In the genomic region with DNA sequence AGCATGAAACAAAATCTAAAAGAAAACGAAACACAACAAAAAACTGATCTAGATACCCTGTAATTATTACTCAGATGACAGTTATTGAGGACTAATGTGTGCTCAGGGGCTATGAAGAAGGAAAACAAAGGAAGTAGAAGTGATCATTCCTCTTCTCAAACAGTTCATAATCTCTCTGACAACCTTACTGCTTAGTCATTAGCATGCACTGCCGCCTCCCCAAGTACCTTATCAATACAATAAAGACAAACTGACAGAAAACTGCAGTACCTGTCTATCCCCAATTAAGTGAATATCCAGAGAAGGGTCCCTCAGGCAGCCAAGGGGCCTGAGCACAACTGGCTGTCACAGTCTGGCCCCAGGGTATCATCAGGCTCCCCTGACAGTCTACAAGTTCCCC, we compare ENCODE assay signal across 1 cellular context.
TF ChIP-seq lines count a peak whose summit lies in the region.

No MANE protein-coding gene starts in this region.

TF ChIP-seq in K562, 482 proteins besides CTCF, POLR2A, EP300 and RAD21:
- TF ChIP-seq DACH1 (IDR thresholded peaks at IDR 0.05; ENCODE audit: partially characterized antibody) (peak; percentile 40), NFE2 (IDR thresholded peaks at IDR 0.05; ENCODE audit: low read depth) (peak; percentile 51; the same call in 1 of the 2 replicates), CBFA2T3 (IDR thresholded peaks at IDR 0.05) (peak; percentile 57), MCM2 (IDR thresholded peaks at IDR 0.05; ENCODE audit: low read depth) (no peak), DPF2 (IDR thresholded peaks at IDR 0.05) (peak; percentile 42; the same call in 1 of the 2 replicates), HDGF (IDR thresholded peaks at IDR 0.05) (no peak), MAFG (tag; conservative IDR thresholded peaks at IDR 0.05) (0 out of 2 replicates have a peak, but pooled peaks have one; percentile 31), FOXJ3 (CRISPR knock-in tag; IDR thresholded peaks at IDR 0.05) (no peak), SP2 (IDR thresholded peaks at IDR 0.05; ENCODE audit: extremely low read depth, low read depth, low read length, poor library complexity, severe bottlenecking) (no peak), ZNF184 (CRISPR knock-in tag; IDR thresholded peaks at IDR 0.05) (no peak), ARHGAP35 (IDR thresholded peaks at IDR 0.05; ENCODE audit: partially characterized antibody) (no peak), MAZ (CRISPR knock-in tag; conservative IDR thresholded peaks at IDR 0.05 in 1 of 2, IDR thresholded peaks at IDR 0.05 in 1 of 2) (no peak)
- TF ChIP-seq, protein P1, sequence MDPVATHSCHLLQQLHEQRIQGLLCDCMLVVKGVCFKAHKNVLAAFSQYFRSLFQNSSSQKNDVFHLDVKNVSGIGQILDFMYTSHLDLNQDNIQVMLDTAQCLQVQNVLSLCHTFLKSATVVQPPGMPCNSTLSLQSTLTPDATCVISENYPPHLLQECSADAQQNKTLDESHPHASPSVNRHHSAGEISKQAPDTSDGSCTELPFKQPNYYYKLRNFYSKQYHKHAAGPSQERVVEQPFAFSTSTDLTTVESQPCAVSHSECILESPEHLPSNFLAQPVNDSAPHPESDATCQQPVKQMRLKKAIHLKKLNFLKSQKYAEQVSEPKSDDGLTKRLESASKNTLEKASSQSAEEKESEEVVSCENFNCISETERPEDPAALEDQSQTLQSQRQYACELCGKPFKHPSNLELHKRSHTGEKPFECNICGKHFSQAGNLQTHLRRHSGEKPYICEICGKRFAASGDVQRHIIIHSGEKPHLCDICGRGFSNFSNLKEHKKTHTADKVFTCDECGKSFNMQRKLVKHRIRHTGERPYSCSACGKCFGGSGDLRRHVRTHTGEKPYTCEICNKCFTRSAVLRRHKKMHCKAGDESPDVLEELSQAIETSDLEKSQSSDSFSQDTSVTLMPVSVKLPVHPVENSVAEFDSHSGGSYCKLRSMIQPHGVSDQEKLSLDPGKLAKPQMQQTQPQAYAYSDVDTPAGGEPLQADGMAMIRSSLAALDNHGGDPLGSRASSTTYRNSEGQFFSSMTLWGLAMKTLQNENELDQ (CRISPR knock-in tag; IDR thresholded peaks at IDR 0.05; ENCODE audit: borderline replicate concordance), result no peak
- TF ChIP-seq, protein P2, sequence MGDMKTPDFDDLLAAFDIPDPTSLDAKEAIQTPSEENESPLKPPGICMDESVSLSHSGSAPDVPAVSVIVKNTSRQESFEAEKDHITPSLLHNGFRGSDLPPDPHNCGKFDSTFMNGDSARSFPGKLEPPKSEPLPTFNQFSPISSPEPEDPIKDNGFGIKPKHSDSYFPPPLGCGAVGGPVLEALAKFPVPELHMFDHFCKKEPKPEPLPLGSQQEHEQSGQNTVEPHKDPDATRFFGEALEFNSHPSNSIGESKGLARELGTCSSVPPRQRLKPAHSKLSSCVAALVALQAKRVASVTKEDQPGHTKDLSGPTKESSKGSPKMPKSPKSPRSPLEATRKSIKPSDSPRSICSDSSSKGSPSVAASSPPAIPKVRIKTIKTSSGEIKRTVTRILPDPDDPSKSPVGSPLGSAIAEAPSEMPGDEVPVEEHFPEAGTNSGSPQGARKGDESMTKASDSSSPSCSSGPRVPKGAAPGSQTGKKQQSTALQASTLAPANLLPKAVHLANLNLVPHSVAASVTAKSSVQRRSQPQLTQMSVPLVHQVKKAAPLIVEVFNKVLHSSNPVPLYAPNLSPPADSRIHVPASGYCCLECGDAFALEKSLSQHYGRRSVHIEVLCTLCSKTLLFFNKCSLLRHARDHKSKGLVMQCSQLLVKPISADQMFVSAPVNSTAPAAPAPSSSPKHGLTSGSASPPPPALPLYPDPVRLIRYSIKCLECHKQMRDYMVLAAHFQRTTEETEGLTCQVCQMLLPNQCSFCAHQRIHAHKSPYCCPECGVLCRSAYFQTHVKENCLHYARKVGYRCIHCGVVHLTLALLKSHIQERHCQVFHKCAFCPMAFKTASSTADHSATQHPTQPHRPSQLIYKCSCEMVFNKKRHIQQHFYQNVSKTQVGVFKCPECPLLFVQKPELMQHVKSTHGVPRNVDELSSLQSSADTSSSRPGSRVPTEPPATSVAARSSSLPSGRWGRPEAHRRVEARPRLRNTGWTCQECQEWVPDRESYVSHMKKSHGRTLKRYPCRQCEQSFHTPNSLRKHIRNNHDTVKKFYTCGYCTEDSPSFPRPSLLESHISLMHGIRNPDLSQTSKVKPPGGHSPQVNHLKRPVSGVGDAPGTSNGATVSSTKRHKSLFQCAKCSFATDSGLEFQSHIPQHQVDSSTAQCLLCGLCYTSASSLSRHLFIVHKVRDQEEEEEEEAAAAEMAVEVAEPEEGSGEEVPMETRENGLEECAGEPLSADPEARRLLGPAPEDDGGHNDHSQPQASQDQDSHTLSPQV (IDR thresholded peaks at IDR 0.05), result no peak
TF ChIP-seq in K562: peak in this region for 5.
